In the genomic region with DNA sequence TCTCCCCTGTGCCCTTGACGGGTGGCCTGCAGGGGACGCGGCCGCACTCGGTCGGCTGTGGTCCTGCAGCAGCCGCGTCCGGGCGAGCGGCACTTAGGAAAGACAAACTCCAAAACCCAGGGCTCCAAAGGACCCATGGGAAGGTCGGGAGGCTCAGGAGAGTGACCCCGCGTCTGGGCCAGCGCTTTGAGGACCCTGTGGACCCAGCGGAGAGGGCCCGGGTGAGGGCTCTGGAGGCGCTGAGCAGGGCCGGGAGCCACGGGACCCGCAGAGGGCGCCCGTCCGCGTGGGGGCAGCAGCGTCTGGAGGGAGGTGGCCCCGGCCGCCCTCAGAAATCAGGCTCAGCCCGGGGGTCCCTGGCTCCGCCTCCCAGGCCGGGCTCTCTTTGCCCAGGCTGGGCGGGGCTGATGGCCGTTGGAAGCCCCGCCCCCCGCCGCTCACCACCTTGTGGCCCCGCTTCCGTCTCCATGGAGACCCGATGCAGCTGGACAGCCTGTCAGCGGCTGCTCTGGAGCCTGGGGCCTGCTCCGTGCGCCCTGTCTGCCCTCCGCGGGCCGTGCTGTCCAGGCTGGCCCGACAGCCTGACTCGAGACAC, we compare ENCODE assay signal across 8 cellular contexts. TPM values are rescaled to one million over a fixed set of nuclear protein-coding genes. Genes with fewer than 3 reads are reported as not detected.
DNase-seq lines count a peak whose midpoint lies in the region; ATAC-seq and TF ChIP-seq lines count a peak whose summit lies in the region.

No MANE protein-coding gene starts in this region.

- peaks cover 21% of the 10 kb centered on the region for H3K4me1 ChIP-seq in ectodermal cell (ENCODE audit: control insufficient read depth, insufficient read depth, low read length)

- H3K9me3 ChIP-seq in ectodermal cell (ENCODE audit: control insufficient read depth, low read length) (no peaks in the 10 kb centered on the region), MG63 (no peaks in the 10 kb centered on the region)

- WGBS in ectodermal cell, 2 experiments = 10 to 11% methylated on average over 47 of the region's 47 CpGs

- peak; percentile 39; the same call in 1 of the 2 replicates for TF ChIP-seq CTCF in GM12874 (IDR thresholded peaks at IDR 0.05; ENCODE audit: insufficient read depth, low read depth, low read length)

- no peak for ATAC-seq in HG03469 (IDR thresholded peaks at IDR 0.05; ENCODE audit: unreplicated experiment)
- ATAC-seq in HG02938 (IDR thresholded peaks at IDR 0.05; ENCODE audit: unreplicated experiment) = no peak

- peak; percentile 80 for DNase-seq in NCI-H69 (lab: John Stamatoyannopoulos, UW)
- peak; percentile 22 for DNase-seq in mucosa of gallbladder (ENCODE audit: low spot score)
- DNase-seq in MG63 = no peak
- no peak for DNase-seq in activated CD4-positive, CD25-positive, alpha-beta regulatory T cell (lab: John Stamatoyannopoulos, UW)

- H3K4me3 ChIP-seq in ectodermal cell (ENCODE audit: insufficient read depth, low read depth, low read length) = peak overlapping the region; percentile 26
- H3K4me3 ChIP-seq in MG63 = no peak overlapping the region

- H3K27me3 ChIP-seq in ectodermal cell (ENCODE audit: control insufficient read depth, insufficient read depth, low read length, poor library complexity, severe bottlenecking) (peaks cover 11% of the 10 kb centered on the region), MG63 (no peaks in the 10 kb centered on the region)

- H3K36me3 ChIP-seq in ectodermal cell (ENCODE audit: control insufficient read depth, insufficient read depth, low read length) = no peaks in the 10 kb centered on the region
- H3K36me3 ChIP-seq in MG63 = no peaks in the 10 kb centered on the region

- no peak overlapping the region for H3K27ac ChIP-seq in ectodermal cell (ENCODE audit: insufficient read depth, low read depth, low read length, poor library complexity, severe bottlenecking)

RNA-seq across cellular contexts. Expression of gene RPL32, which starts 34.6 kb away (rescaled TPM):
- 2,742 TPM for polyA plus RNA-seq in ectodermal cell (2013, experiment 1 of 4)
- polyA plus RNA-seq in ectodermal cell (2013, experiment 2 of 4) = 2,809 TPM
- 2,954 TPM for polyA plus RNA-seq in ectodermal cell (2013, experiment 3 of 4)
- polyA plus RNA-seq in ectodermal cell (2013, experiment 4 of 4) = 3,307 TPM
- total RNA-seq in mucosa of gallbladder = 975 TPM
- 1,545 and 2,409 TPM in 2 replicates for total RNA-seq in MG63 (2014; rRNA removed; shearing (Covaris generic); ENCODE audit: low replicate concordance)

Comparison
In these comparisons a context has a peak if more than half of its experiments do, and no peak if none do; other contexts are left out.
1. DNase-seq: peak in NCI-H69 (single experiment) and mucosa of gallbladder (single experiment); none in MG63 (single experiment) and activated CD4-positive, CD25-positive, alpha-beta regulatory T cell (0 of 4).